In the genomic region with DNA sequence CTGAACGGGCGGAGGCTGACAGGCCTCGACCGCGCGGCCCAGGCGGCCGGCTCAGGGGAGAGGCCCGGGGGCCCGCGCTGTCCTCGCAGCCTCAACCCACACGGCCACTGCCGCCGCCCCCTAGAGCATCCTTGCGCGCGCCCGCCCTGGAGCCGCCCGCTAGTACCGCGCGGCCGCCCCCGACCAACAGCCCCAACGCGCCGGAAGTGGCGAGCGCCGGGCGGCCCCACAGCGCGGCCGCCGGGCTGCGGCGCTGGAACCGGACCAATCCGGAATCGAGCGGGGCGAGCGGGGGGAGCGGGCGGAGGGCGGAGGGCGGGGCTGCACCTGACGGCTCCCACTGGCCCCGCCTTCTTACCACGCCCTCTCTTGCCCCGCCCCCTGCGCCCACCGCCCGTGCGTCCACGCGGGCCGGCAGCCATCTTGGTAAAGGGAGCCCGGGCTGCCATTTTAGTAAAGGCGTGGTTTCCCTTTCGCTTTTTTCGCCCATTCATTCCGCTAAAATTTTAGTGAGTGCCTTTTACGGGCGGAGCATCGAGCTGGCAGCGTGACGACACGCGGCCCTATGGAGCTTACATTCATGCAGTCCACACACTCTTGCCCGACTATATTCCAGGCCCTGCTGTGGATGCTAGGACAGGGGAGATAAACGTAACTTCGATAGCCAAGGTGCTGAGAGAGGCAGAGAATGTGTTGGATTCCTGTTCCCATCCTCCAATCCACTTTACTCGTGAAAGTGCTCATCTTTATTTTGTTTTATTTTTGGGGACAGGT, we compare ENCODE assay signal across 8 cellular contexts. TPM values are rescaled to one million over a fixed set of nuclear protein-coding genes. Genes with fewer than 3 reads are reported as not detected.
DNase-seq lines count a peak whose midpoint lies in the region; ATAC-seq and TF ChIP-seq lines count a peak whose summit lies in the region.

A gene with protein sequence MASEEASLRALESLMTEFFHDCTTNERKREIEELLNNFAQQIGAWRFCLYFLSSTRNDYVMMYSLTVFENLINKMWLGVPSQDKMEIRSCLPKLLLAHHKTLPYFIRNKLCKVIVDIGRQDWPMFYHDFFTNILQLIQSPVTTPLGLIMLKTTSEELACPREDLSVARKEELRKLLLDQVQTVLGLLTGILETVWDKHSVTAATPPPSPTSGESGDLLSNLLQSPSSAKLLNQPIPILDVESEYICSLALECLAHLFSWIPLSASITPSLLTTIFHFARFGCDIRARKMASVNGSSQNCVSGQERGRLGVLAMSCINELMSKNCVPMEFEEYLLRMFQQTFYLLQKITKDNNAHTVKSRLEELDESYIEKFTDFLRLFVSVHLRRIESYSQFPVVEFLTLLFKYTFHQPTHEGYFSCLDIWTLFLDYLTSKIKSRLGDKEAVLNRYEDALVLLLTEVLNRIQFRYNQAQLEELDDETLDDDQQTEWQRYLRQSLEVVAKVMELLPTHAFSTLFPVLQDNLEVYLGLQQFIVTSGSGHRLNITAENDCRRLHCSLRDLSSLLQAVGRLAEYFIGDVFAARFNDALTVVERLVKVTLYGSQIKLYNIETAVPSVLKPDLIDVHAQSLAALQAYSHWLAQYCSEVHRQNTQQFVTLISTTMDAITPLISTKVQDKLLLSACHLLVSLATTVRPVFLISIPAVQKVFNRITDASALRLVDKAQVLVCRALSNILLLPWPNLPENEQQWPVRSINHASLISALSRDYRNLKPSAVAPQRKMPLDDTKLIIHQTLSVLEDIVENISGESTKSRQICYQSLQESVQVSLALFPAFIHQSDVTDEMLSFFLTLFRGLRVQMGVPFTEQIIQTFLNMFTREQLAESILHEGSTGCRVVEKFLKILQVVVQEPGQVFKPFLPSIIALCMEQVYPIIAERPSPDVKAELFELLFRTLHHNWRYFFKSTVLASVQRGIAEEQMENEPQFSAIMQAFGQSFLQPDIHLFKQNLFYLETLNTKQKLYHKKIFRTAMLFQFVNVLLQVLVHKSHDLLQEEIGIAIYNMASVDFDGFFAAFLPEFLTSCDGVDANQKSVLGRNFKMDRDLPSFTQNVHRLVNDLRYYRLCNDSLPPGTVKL (minus strand): TSS at position 208 of the 774 bp plus-strand sequence. CDS start 597 bp downstream, outside the sequence.

- peak within 1 kb of the TSS; percentile 90 for H3K27ac ChIP-seq in C4-2B
- H3K27ac ChIP-seq in liver (ENCODE audit: low read depth in 1 of 2, low read length in 2 of 2) = peak within 1 kb of the TSS; percentile 61 to 80

- H3K27me3 ChIP-seq in liver (ENCODE audit: control insufficient read depth in 4 of 4, insufficient read depth in 4 of 4, low read length in 3 of 4) = no peaks in the 10 kb centered on the region

- ATAC-seq in GM19397 (IDR thresholded peaks at IDR 0.05; ENCODE audit: unreplicated experiment) (peak; percentile 82), HG03565 (IDR thresholded peaks at IDR 0.05; ENCODE audit: unreplicated experiment) (peak; percentile 69)

- peak; percentile 93 for DNase-seq in NCI-H82 (lab: John Stamatoyannopoulos, UW)
- DNase-seq in activated CD4-positive, alpha-beta T cell treated with anti-CD3 and anti-CD28 coated beads, Interleukin-2, amount 50 U/mL, for 48 hours = peak; percentile 99
- DNase-seq in dermis blood vessel endothelial cell = peak; percentile 96
- peak; percentile 100 for DNase-seq in stimulated activated CD4-positive, alpha-beta T cell treated with anti-CD3 and anti-CD28 coated beads, Interleukin-4, amount 100 ng/mL, for 1 hour

- TF ChIP-seq RAD21 in liver (IDR thresholded peaks at IDR 0.05) = peak in 1 of 2 donors; percentile 10

- no peaks in the 10 kb centered on the region for H3K9me3 ChIP-seq in liver (ENCODE audit: control insufficient read depth in 4 of 4, low read length in 3 of 4)

- 3% methylated on average over 76 of the region's 76 CpGs for WGBS in liver

- H3K36me3 ChIP-seq in liver (ENCODE audit: control insufficient read depth in 4 of 4, insufficient read depth in 3 of 4, low read depth in 1 of 4, low read length in 3 of 4) = peaks cover 0 to 11% (median 0%) of the 10 kb centered on the region in 4 donors

- peak within 1 kb of the TSS; percentile 35 to 71 for H3K9ac ChIP-seq in liver (ENCODE audit: low read depth in 1 of 2, low read length in 2 of 2)

- H3K4me3 ChIP-seq in liver (ENCODE audit: low read depth in 1 of 3, low read length in 3 of 3) = peak within 1 kb of the TSS; percentile 91 to 96 (median 94)

- TF ChIP-seq CTCF in C4-2B (conservative IDR thresholded peaks at IDR 0.05) = no peak
- no peak for TF ChIP-seq CTCF in liver (IDR thresholded peaks at IDR 0.05; ENCODE audit: low read depth, low read length, missing input control)

- H3K4me1 ChIP-seq in liver (ENCODE audit: control insufficient read depth in 4 of 4, insufficient read depth in 4 of 4, low read length in 3 of 4) = peaks cover 0 to 12% (median 9%) of the 10 kb centered on the region in 4 donors

TF ChIP-seq in liver, 16 proteins besides CTCF, POLR2A, EP300 and RAD21:
- peak in 1 of 2 donors; percentile 57 for TF ChIP-seq GABPA (IDR thresholded peaks at IDR 0.05 in 1 of 2, conservative IDR thresholded peaks at IDR 0.05 in 1 of 2)
- TF ChIP-seq FOXA1 (IDR thresholded peaks at IDR 0.05) = no peak
- no peak for TF ChIP-seq JUND (IDR thresholded peaks at IDR 0.05)
- no peak for TF ChIP-seq EGR1 (IDR thresholded peaks at IDR 0.05; ENCODE audit: low read depth in 2 of 2)
- TF ChIP-seq HNF4G (IDR thresholded peaks at IDR 0.05) = no peak
- no peak for TF ChIP-seq ATF3 (IDR thresholded peaks at IDR 0.05)
- TF ChIP-seq MAX (IDR thresholded peaks at IDR 0.05) = peak; percentile 58
- TF ChIP-seq, protein P1, sequence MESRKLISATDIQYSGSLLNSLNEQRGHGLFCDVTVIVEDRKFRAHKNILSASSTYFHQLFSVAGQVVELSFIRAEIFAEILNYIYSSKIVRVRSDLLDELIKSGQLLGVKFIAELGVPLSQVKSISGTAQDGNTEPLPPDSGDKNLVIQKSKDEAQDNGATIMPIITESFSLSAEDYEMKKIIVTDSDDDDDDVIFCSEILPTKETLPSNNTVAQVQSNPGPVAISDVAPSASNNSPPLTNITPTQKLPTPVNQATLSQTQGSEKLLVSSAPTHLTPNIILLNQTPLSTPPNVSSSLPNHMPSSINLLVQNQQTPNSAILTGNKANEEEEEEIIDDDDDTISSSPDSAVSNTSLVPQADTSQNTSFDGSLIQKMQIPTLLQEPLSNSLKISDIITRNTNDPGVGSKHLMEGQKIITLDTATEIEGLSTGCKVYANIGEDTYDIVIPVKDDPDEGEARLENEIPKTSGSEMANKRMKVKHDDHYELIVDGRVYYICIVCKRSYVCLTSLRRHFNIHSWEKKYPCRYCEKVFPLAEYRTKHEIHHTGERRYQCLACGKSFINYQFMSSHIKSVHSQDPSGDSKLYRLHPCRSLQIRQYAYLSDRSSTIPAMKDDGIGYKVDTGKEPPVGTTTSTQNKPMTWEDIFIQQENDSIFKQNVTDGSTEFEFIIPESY (IDR thresholded peaks at IDR 0.05) = no peak
- no peak for TF ChIP-seq FOXA2 (IDR thresholded peaks at IDR 0.05)
- no peak for TF ChIP-seq RXRA (IDR thresholded peaks at IDR 0.05)
- peak; percentile 50 for TF ChIP-seq SP1 (IDR thresholded peaks at IDR 0.05)
- peak in 1 of 2 donors; percentile 5 for TF ChIP-seq HNF4A (conservative IDR thresholded peaks at IDR 0.05)
- no peak for TF ChIP-seq TAF1 (conservative IDR thresholded peaks at IDR 0.05)
- TF ChIP-seq NR2F2 (IDR thresholded peaks at IDR 0.05) = no peak
- TF ChIP-seq, protein P2, sequence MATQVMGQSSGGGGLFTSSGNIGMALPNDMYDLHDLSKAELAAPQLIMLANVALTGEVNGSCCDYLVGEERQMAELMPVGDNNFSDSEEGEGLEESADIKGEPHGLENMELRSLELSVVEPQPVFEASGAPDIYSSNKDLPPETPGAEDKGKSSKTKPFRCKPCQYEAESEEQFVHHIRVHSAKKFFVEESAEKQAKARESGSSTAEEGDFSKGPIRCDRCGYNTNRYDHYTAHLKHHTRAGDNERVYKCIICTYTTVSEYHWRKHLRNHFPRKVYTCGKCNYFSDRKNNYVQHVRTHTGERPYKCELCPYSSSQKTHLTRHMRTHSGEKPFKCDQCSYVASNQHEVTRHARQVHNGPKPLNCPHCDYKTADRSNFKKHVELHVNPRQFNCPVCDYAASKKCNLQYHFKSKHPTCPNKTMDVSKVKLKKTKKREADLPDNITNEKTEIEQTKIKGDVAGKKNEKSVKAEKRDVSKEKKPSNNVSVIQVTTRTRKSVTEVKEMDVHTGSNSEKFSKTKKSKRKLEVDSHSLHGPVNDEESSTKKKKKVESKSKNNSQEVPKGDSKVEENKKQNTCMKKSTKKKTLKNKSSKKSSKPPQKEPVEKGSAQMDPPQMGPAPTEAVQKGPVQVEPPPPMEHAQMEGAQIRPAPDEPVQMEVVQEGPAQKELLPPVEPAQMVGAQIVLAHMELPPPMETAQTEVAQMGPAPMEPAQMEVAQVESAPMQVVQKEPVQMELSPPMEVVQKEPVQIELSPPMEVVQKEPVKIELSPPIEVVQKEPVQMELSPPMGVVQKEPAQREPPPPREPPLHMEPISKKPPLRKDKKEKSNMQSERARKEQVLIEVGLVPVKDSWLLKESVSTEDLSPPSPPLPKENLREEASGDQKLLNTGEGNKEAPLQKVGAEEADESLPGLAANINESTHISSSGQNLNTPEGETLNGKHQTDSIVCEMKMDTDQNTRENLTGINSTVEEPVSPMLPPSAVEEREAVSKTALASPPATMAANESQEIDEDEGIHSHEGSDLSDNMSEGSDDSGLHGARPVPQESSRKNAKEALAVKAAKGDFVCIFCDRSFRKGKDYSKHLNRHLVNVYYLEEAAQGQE (IDR thresholded peaks at IDR 0.05) = no peak
- TF ChIP-seq YY1 (IDR thresholded peaks at IDR 0.05) = peak; percentile 100

RNA-seq across cellular contexts. Expression of the gene that starts here (rescaled TPM):
- total RNA-seq in dermis blood vessel endothelial cell (89.7 and 112 TPM in 2 replicates), liver (10 to 100 TPM; 41.0 to 50.0 TPM)
- 10 to 100 TPM; 27.5 to 31.0 TPM for polyA plus RNA-seq in liver

Comparison
In these comparisons a context has a peak if more than half of its experiments do, and no peak if none do; other contexts are left out.
1. Peak in every context shown above with its lines: DNase-seq, ATAC-seq, H3K4me3 ChIP-seq and H3K27ac ChIP-seq.